In genomic region chr12:109444263-109444662, GRCh38 we compare ENCODE assay signal across 14 cellular contexts. TPM values are rescaled to one million over a fixed set of nuclear protein-coding genes. Genes with fewer than 3 reads are reported as not detected.
DNase-seq lines count a peak whose midpoint lies in the region; ATAC-seq and TF ChIP-seq lines count a peak whose summit lies in the region.
"Had no signal": no experiment of that assay in that cellular context is flagged by ENCODE, and none has a peak within 500 bp of the region (broad histone marks: within the 10 kb centered on the region; RNA-seq: fewer than 3 reads in every experiment).

No MANE protein-coding gene starts in this region.

- H3K4me3 ChIP-seq in lung (no peak overlapping the region), transverse colon (no peak overlapping the region), prostate gland (no peak overlapping the region)

- H3K27me3 ChIP-seq in lung (ENCODE audit: control insufficient read depth, insufficient read depth) (no peaks in the 10 kb centered on the region), transverse colon (no peaks in the 10 kb centered on the region), prostate gland (replicated peaks; ENCODE audit: insufficient read depth) (no peaks in the 10 kb centered on the region)

- H3K27ac ChIP-seq in VCaP: peak overlapping the region; percentile 76
- H3K27ac ChIP-seq in lung (ENCODE audit: low read depth in 1 of 2, low read length in 1 of 2): peak overlapping the region in 1 of 2 donors; percentile 26
- H3K27ac ChIP-seq in transverse colon: peak overlapping the region; percentile 58 to 79 (median 72)
- peak overlapping the region in 1 of 2 donors; percentile 80 for H3K27ac ChIP-seq in prostate gland

- 61 to 70% methylated on average over 6 of the region's 6 CpGs for WGBS in lung, 2 donors
- WGBS in transverse colon (ENCODE audit: low coverage in 1 of 2), 2 donors: 20 to 51% methylated on average over 2 to 6 of the region's 6 CpGs
- WGBS in prostate gland: 42% methylated on average over 6 of the region's 6 CpGs

- H3K9me3 ChIP-seq in lung (ENCODE audit: control insufficient read depth in 2 of 2, insufficient read depth in 1 of 2, low read length in 1 of 2) (no peaks in the 10 kb centered on the region), transverse colon (no peaks in the 10 kb centered on the region), prostate gland (no peaks in the 10 kb centered on the region)

- no peak for TF ChIP-seq POLR2A in transverse colon (IDR thresholded peaks at IDR 0.05)
- no peak for TF ChIP-seq POLR2A in prostate gland (IDR thresholded peaks at IDR 0.05)

- no peak for TF ChIP-seq EP300 in transverse colon (IDR thresholded peaks at IDR 0.05; ENCODE audit: low read depth)

- in situ Hi-C loops in transverse colon (cut with MboI; ENCODE audit: low pct_ligation_motif_present in 1 of 4, low pct_unique_long_range_greater_than_20kb in 1 of 4, low sequenced_read_pairs in 3 of 4): no loop called here

- intact Hi-C loops in transverse colon (cut with DNase I; ENCODE audit: low total_unique reads): no loop called here
- intact Hi-C loops in prostate gland (cut with DNase I): no loop called here

- H3K36me3 ChIP-seq in lung (ENCODE audit: control insufficient read depth in 2 of 2, insufficient read depth in 2 of 2, low read length in 2 of 2) (peaks cover 0 to 15% of the 10 kb centered on the region in 2 donors), transverse colon (no peaks in the 10 kb centered on the region), prostate gland (no peaks in the 10 kb centered on the region)

- TF ChIP-seq CTCF in VCaP (conservative IDR thresholded peaks at IDR 0.05) (no peak), lung (IDR thresholded peaks at IDR 0.05; ENCODE audit: control extremely low read depth, extremely low read depth) (no peak), transverse colon (IDR thresholded peaks at IDR 0.05) (no peak), prostate gland (IDR thresholded peaks at IDR 0.05) (no peak)

- peaks cover 1 to 2% of the 10 kb centered on the region in 2 donors for H3K4me1 ChIP-seq in lung (ENCODE audit: control insufficient read depth in 2 of 2, insufficient read depth in 2 of 2, low read length in 2 of 2)
- peaks cover 18 to 50% (median 34%) of the 10 kb centered on the region in 4 donors for H3K4me1 ChIP-seq in transverse colon
- H3K4me1 ChIP-seq in prostate gland (replicated peaks): peaks cover 17% of the 10 kb centered on the region

- DNase-seq in lung (ENCODE audit: low spot score) (no peak), transverse colon (no peak), 8988T (no peak), prostate gland (ENCODE audit: low spot score) (no peak)
- DNase-seq: activated CD4-positive, alpha-beta T cell treated with anti-CD3 and anti-CD28 coated beads, Interleukin-2, amount 50 U/mL, for 1 hour; activated CD8-positive, alpha-beta memory T cell treated with anti-CD3 and anti-CD28 coated beads, Interleukin-2, amount 50 U/mL, for 48 hours; activated gamma-delta T cell treated with Interleukin-2 at 50 U/mL for 16 hours; central memory CD4-positive, alpha-beta T cell; naive B cell; NCI-H526; SW 1271 had no signal

- ATAC-seq in esophagus mucosa: peak; percentile 66
- peak; percentile 13 for ATAC-seq in lung (ENCODE audit: insufficient read depth, low FRiP score)
- no peak for ATAC-seq in GM18907 (IDR thresholded peaks at IDR 0.05; ENCODE audit: unreplicated experiment)

RNA-seq across cellular contexts. Expression of gene KCTD10, which starts 32.8 kb away (rescaled TPM):
- total RNA-seq in esophagus mucosa (51.7 TPM), lung (10 to 100 TPM; 56.3 to 72.6 TPM), transverse colon (100 to 1,000 TPM in 1 of 4 donors, 10 to 100 TPM in 3; 67.2 to 126 (median 79.5) TPM), prostate gland (10 to 100 TPM; 37.2 to 49.8 TPM)
- polyA plus RNA-seq in lung: 10 to 100 TPM; 21.7 to 51.1 TPM

RNA-seq across cellular contexts. Expression of gene UBE3B, which starts 33.2 kb away (rescaled TPM):
- total RNA-seq in esophagus mucosa (29.6 TPM), lung (10 to 100 TPM; 38.7 to 58.9 TPM), transverse colon (10 to 100 TPM; 34.4 to 73.0 (median 71.6) TPM), prostate gland (10 to 100 TPM; 57.9 to 85.8 TPM)
- polyA plus RNA-seq in lung: 10 to 100 TPM in 1 of 2 donors, 1 to 10 TPM in 1; 10.0 to 15.0 TPM
